18 cellular contexts compared by ENCODE assay signal in the genomic region with DNA sequence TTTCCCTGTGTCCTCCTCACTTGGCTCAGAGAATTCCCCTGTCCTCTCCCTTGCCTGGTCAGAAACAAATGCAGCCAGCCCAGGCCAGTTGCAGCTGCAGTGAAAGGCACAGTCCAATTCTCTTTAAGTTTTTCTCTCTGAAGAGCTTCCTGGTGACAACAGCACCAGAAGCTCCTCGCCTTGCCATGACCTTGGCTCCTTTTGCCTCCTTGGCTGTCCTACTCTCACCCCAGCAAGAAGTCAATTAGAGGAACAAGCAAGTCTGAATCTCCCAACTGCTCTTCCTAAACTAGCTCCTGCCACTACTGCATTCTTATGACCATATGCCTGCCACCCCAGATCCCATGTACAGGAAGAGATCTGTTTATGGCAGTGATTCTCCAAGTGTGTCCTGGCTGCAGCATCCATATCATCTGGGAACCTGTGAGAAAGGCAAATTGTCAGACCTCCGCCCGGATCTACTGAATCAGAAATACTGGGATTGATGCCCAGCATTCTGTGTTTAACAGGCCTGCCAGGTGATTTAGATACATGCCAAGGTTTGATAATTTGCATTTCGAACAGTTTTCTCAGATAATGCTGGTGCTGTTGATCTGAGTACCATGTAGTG.
DNase-seq lines count a peak whose midpoint lies in the region; ATAC-seq and TF ChIP-seq lines count a peak whose summit lies in the region.
"Had no signal": no experiment of that assay in that cellular context is flagged by ENCODE, and none has a peak within 500 bp of the region (broad histone marks: within the 10 kb centered on the region; RNA-seq: fewer than 3 reads in every experiment).

No MANE protein-coding gene starts in this region.

- H3K9me3 Mint-ChIP-seq in activated naive CD8-positive, alpha-beta T cell treated with anti-CD3 and anti-CD28 coated beads, Interleukin-2, amount 50 U/mL, for 24 hours: no peaks in the 10 kb centered on the region
- H3K9me3 Mint-ChIP-seq: activated T-helper 1 cell treated with anti-CD3 and anti-CD28 coated beads, Interleukin-12 subunit alpha, Interleukin-12 subunit beta, Interleukin-2, Interleukin-4 antibody, amounts not matched to agents 30 ng/mL and 10 ng/mL and 1 ng/mL, durations not matched to agents 14 hours and 24 hours and 36 hours; nephron progenitor cell had no signal

- H3K27ac ChIP-seq in Peyer's patch: no peak overlapping the region
- H3K27ac ChIP-seq: 22Rv1, esophagus squamous epithelium had no signal

- H3K9me3 ChIP-seq in Peyer's patch: no peaks in the 10 kb centered on the region
- H3K9me3 ChIP-seq: esophagus squamous epithelium, MG63 had no signal

- no peak overlapping the region for H3K4me3 Mint-ChIP-seq in activated naive CD8-positive, alpha-beta T cell treated with anti-CD3 and anti-CD28 coated beads, Interleukin-2, amount 50 U/mL, for 24 hours
- H3K4me3 Mint-ChIP-seq: activated T-helper 1 cell treated with anti-CD3 and anti-CD28 coated beads, Interleukin-12 subunit alpha, Interleukin-12 subunit beta, Interleukin-2, Interleukin-4 antibody, amounts not matched to agents 30 ng/mL and 10 ng/mL and 1 ng/mL, durations not matched to agents 14 hours and 24 hours and 36 hours; nephron progenitor cell had no signal

- ATAC-seq in sciatic nerve: peak; percentile 68
- ATAC-seq in activated naive CD8-positive, alpha-beta T cell treated with anti-CD3 and anti-CD28 coated beads, Interleukin-2, amount 50 U/mL, for 24 hours: no peak

- DNase-seq in DMS 273 (lab: John Stamatoyannopoulos, UW; ENCODE audit: unreplicated experiment) (peak; percentile 41), DMS 273 treated with DMSO at 0.1 percent for 48 hours (lab: John Stamatoyannopoulos, UW) (no peak), NCI-H1694 (lab: John Stamatoyannopoulos, UW) (peak; percentile 78), cerebellar nuclear complex (lab: John Stamatoyannopoulos, UW) (peak; percentile 63), sciatic nerve (ENCODE audit: low spot score) (no peak), OCI-M2 (lab: John Stamatoyannopoulos, UW; ENCODE audit: unreplicated experiment) (no peak), Peyer's patch (no peak)
- no peak for DNase-seq in activated naive CD8-positive, alpha-beta T cell treated with anti-CD3 and anti-CD28 coated beads, Interleukin-2, amount 50 U/mL, for 24 hours
- DNase-seq: DMS53; effector CD4-positive, alpha-beta T cell; esophagus squamous epithelium; MG63; NCI-H2107; nephron progenitor cell; SIG-M5 had no signal

- TF ChIP-seq CTCF in Peyer's patch (IDR thresholded peaks at IDR 0.05): no peak

- no peaks in the 10 kb centered on the region for H3K4me1 ChIP-seq in Peyer's patch
- H3K4me1 ChIP-seq: esophagus squamous epithelium had no signal

- no peaks in the 10 kb centered on the region for H3K36me3 ChIP-seq in Peyer's patch
- H3K36me3 ChIP-seq: esophagus squamous epithelium, MG63 had no signal

- H3K36me3 Mint-ChIP-seq in activated naive CD8-positive, alpha-beta T cell treated with anti-CD3 and anti-CD28 coated beads, Interleukin-2, amount 50 U/mL, for 24 hours (ENCODE audit: low read depth): no peaks in the 10 kb centered on the region

- peaks cover 16% of the 10 kb centered on the region for H3K27me3 Mint-ChIP-seq in activated naive CD8-positive, alpha-beta T cell treated with anti-CD3 and anti-CD28 coated beads, Interleukin-2, amount 50 U/mL, for 24 hours

- no peaks in the 10 kb centered on the region for H3K27me3 ChIP-seq in Peyer's patch
- H3K27me3 ChIP-seq: esophagus squamous epithelium had no signal

- no peak overlapping the region for H3K4me3 ChIP-seq in Peyer's patch
- H3K4me3 ChIP-seq: esophagus squamous epithelium, MG63 had no signal

- H3K4me1 Mint-ChIP-seq in activated naive CD8-positive, alpha-beta T cell treated with anti-CD3 and anti-CD28 coated beads, Interleukin-2, amount 50 U/mL, for 24 hours: peaks cover 7% of the 10 kb centered on the region

- no peak overlapping the region for H3K27ac Mint-ChIP-seq in activated naive CD8-positive, alpha-beta T cell treated with anti-CD3 and anti-CD28 coated beads, Interleukin-2, amount 50 U/mL, for 24 hours
- H3K27ac Mint-ChIP-seq: activated T-helper 1 cell treated with anti-CD3 and anti-CD28 coated beads, Interleukin-12 subunit alpha, Interleukin-12 subunit beta, Interleukin-2, Interleukin-4 antibody, amounts not matched to agents 30 ng/mL and 10 ng/mL and 1 ng/mL, durations not matched to agents 14 hours and 24 hours and 36 hours; nephron progenitor cell; progenitor cell of endocrine pancreas had no signal

- TF ChIP-seq POLR2A in Peyer's patch (IDR thresholded peaks at IDR 0.05): no peak

- intact Hi-C loops in sciatic nerve (cut with DNase I): no loop called here

Comparison
In these comparisons a context has a peak if more than half of its experiments do, and no peak if none do; other contexts are left out.
1. DNase-seq: peak in DMS 273 (single experiment), NCI-H1694 (single experiment) and cerebellar nuclear complex (2 of 2); none in DMS 273 treated with DMSO at 0.1 percent for 48 hours (single experiment), sciatic nerve (single experiment), OCI-M2 (single experiment), Peyer's patch (0 of 3) and activated naive CD8-positive, alpha-beta T cell treated with anti-CD3 and anti-CD28 coated beads, Interleukin-2, amount 50 U/mL, for 24 hours (single experiment).